36 cellular contexts compared by ENCODE assay signal in the genomic region with DNA sequence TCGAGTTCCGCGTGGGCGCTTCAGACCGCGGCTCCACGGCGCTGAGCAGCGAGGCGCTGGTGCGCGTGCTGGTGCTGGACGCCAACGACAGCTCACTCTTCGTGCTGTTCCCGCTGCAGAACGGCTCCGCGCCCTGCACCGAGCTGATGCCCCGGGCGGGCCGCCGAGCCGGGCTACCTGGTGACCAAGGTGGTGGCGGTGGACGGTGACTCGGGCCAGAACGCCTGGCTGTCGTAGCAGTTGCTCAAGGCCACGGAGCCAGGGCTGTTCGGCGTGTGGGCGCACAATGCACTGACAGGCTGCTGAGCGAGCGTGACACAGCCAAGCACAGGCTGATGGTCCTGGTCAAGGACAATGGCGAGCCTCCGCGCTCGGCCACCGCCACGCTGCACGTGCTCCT. TPM values are rescaled to one million over a fixed set of nuclear protein-coding genes. Genes with fewer than 3 reads are reported as not detected.
"Had no signal": no experiment of that assay in that cellular context is flagged by ENCODE, and none has a peak within 500 bp of the region (broad histone marks: within the 10 kb centered on the region; RNA-seq: fewer than 3 reads in every experiment).

No MANE protein-coding gene starts in this region.

- H3K36me3 ChIP-seq: cardiac muscle cell had no signal

- H3K4me3 ChIP-seq: cardiac muscle cell had no signal

- H3K27me3 ChIP-seq: ascending aorta, cardiac muscle cell had no signal

- H3K4me1 Mint-ChIP-seq: activated B cell treated with CpG ODN at 0.5 μM for 24 hours; activated CD4-positive, alpha-beta T cell treated with anti-CD3 and anti-CD28 coated beads, Interleukin-2, amount 10 ng/mL, durations not matched to agents 24 days and 14 days; activated naive CD4-positive, alpha-beta T cell treated with anti-CD3 and anti-CD28 coated beads, Interleukin-2, amount 10 ng/mL, durations not matched to agents 7 days and 5 days; activated naive CD4-positive, alpha-beta T cell treated with anti-CD3 and anti-CD28 coated beads, Interleukin-2, amount 50 U/mL, for 24 hours; activated naive CD8-positive, alpha-beta T cell treated with anti-CD3 and anti-CD28 coated beads, Interleukin-2, amount 10 ng/mL, durations not matched to agents 7 days and 5 days; activated naive CD8-positive, alpha-beta T cell treated with anti-CD3 and anti-CD28 coated beads, Interleukin-2, amount 50 U/mL, for 24 hours; central memory CD8-positive, alpha-beta T cell had no signal

- H3K27ac ChIP-seq: ascending aorta, cardiac muscle cell, VCaP had no signal

- H3K4me1 ChIP-seq: ascending aorta had no signal

- H3K27ac Mint-ChIP-seq: activated B cell treated with CpG ODN at 0.5 μM for 24 hours; activated CD4-positive, alpha-beta memory T cell treated with anti-CD3 and anti-CD28 coated beads for 36 hours; activated CD4-positive, alpha-beta T cell treated with anti-CD3 and anti-CD28 coated beads, Interleukin-2, amount 10 ng/mL, durations not matched to agents 24 days and 14 days; activated CD8-positive, alpha-beta T cell treated with anti-CD3 and anti-CD28 coated beads for 36 hours; activated naive CD4-positive, alpha-beta T cell treated with anti-CD3 and anti-CD28 coated beads, Interleukin-2, amount 50 U/mL, for 24 hours; activated naive CD8-positive, alpha-beta T cell; activated naive CD8-positive, alpha-beta T cell treated with anti-CD3 and anti-CD28 coated beads, Interleukin-2, amount 50 U/mL, for 24 hours; activated T-cell treated with anti-CD3 and anti-CD28 coated beads, Interleukin-2, amount 50 U/mL, for 24 hours; activated T-helper 2 cell treated with anti-CD3 and anti-CD28 coated beads, Interferon-gamma antibody, Interleukin-2, Interleukin-4, amounts not matched to agents 10 μg/mL and 5 μg/mL and 100 μg/mL, durations not matched to agents 14 hours and 24 hours and 36 hours; brain; T-helper 2 cell treated with Interferon-gamma antibody and Interleukin-4, amounts not matched to agents 5 μg/mL and 100 μg/mL, for 36 hours had no signal

- DNase-seq: activated B cell treated with CpG ODN at 0.5 μM for 24 hours; activated CD4-positive, alpha-beta memory T cell treated with anti-CD3 and anti-CD28 coated beads for 36 hours; activated CD4-positive, alpha-beta T cell treated with anti-CD3 and anti-CD28 coated beads for 4 hours; activated CD4-positive, alpha-beta T cell treated with anti-CD3 and anti-CD28 coated beads, Interleukin-2, amount 10 ng/mL, durations not matched to agents 24 days and 14 days; activated CD4-positive, alpha-beta T cell treated with anti-CD3 and anti-CD28 coated beads, Interleukin-2, amount 50 U/mL, for 1 hour; activated CD4-positive, alpha-beta T cell treated with anti-CD3 and anti-CD28 coated beads, Interleukin-2, amount 50 U/mL, for 4 hours; activated CD4-positive, CD25-positive, alpha-beta regulatory T cell treated with anti-CD3 and anti-CD28 coated beads, Interleukin-2, amount 50 U/mL, for 72 hours; activated CD8-positive, alpha-beta memory T cell treated with anti-CD3 and anti-CD28 coated beads, Interleukin-2, amount 50 U/mL, for 48 hours; activated CD8-positive, alpha-beta T cell treated with anti-CD3 and anti-CD28 coated beads for 36 hours; activated effector memory CD4-positive, alpha-beta T cell treated with Interleukin-2 at 50 U/mL for 16 hours; activated gamma-delta T cell; activated naive CD4-positive, alpha-beta T cell treated with anti-CD3 and anti-CD28 coated beads, Interleukin-2, amount 10 ng/mL, durations not matched to agents 7 days and 5 days; activated naive CD4-positive, alpha-beta T cell treated with Interleukin-2 at 50 U/mL for 16 hours; activated naive CD8-positive, alpha-beta T cell treated with anti-CD3 and anti-CD28 coated beads, Interleukin-2, amount 10 ng/mL, durations not matched to agents 7 days and 5 days; activated naive CD8-positive, alpha-beta T cell treated with anti-CD3 and anti-CD28 coated beads, Interleukin-2, amount 50 U/mL, for 24 hours; activated T-cell treated with anti-CD3 and anti-CD28 coated beads, Interleukin-2, amount 50 U/mL, for 24 hours; activated T-cell treated with anti-CD3 and anti-CD28 coated beads, Interleukin-2, amount 50 U/mL, for 48 hours; amygdala; anterior cingulate cortex; caudate nucleus; SW 1271; T-helper 1 cell; T-helper 2 cell; T-helper 9 cell had no signal

- H3K4me3 Mint-ChIP-seq: activated B cell treated with CpG ODN at 0.5 μM for 24 hours; activated CD4-positive, alpha-beta memory T cell treated with anti-CD3 and anti-CD28 coated beads for 36 hours; activated CD4-positive, alpha-beta T cell treated with anti-CD3 and anti-CD28 coated beads, Interleukin-2, amount 10 ng/mL, durations not matched to agents 24 days and 14 days; activated CD8-positive, alpha-beta T cell treated with anti-CD3 and anti-CD28 coated beads for 36 hours; activated naive CD4-positive, alpha-beta T cell treated with anti-CD3 and anti-CD28 coated beads, Interleukin-2, amount 10 ng/mL, durations not matched to agents 7 days and 5 days; activated naive CD4-positive, alpha-beta T cell treated with anti-CD3 and anti-CD28 coated beads, Interleukin-2, amount 50 U/mL, for 24 hours; activated naive CD8-positive, alpha-beta T cell; activated naive CD8-positive, alpha-beta T cell treated with anti-CD3 and anti-CD28 coated beads, Interleukin-2, amount 10 ng/mL, durations not matched to agents 7 days and 5 days; activated naive CD8-positive, alpha-beta T cell treated with anti-CD3 and anti-CD28 coated beads, Interleukin-2, amount 50 U/mL, for 24 hours; activated T-cell treated with anti-CD3 and anti-CD28 coated beads, Interleukin-2, amount 50 U/mL, for 24 hours; brain; central memory CD8-positive, alpha-beta T cell; T-helper 1 cell treated with Interleukin-12 subunit alpha and Interleukin-12 subunit beta and Interleukin-4 antibody, amounts not matched to agents 30 μg/mL and 1 μg/mL, for 36 hours; T-helper 2 cell treated with Interferon-gamma antibody and Interleukin-4, amounts not matched to agents 5 μg/mL and 100 μg/mL, for 36 hours had no signal

RNA-seq across cellular contexts. Expression of gene PCDHB15, which starts 3.7 kb away (rescaled TPM):
- total RNA-seq: activated B cell treated with CpG ODN at 0.5 μM for 24 hours; activated CD4-positive, alpha-beta memory T cell treated with anti-CD3 and anti-CD28 coated beads for 36 hours; activated CD4-positive, alpha-beta T cell treated with anti-CD3 and anti-CD28 coated beads, Interleukin-2, amount 10 ng/mL, durations not matched to agents 24 days and 14 days; activated CD8-positive, alpha-beta memory T cell treated with anti-CD3 and anti-CD28 coated beads for 36 hours; activated CD8-positive, alpha-beta T cell treated with anti-CD3 and anti-CD28 coated beads for 36 hours; activated T-helper 2 cell treated with anti-CD3 and anti-CD28 coated beads, Interferon-gamma antibody, Interleukin-2, Interleukin-4, amounts not matched to agents 10 μg/mL and 5 μg/mL and 100 μg/mL, durations not matched to agents 14 hours and 24 hours and 36 hours had no signal

RNA-seq across cellular contexts. Expression of gene PCDHB14, which starts 18.4 kb away (rescaled TPM):
- total RNA-seq: activated CD4-positive, alpha-beta memory T cell treated with anti-CD3 and anti-CD28 coated beads for 36 hours; activated CD4-positive, alpha-beta T cell treated with anti-CD3 and anti-CD28 coated beads, Interleukin-2, amount 10 ng/mL, durations not matched to agents 24 days and 14 days; activated CD8-positive, alpha-beta memory T cell treated with anti-CD3 and anti-CD28 coated beads for 36 hours; activated CD8-positive, alpha-beta T cell treated with anti-CD3 and anti-CD28 coated beads for 36 hours; activated T-helper 2 cell treated with anti-CD3 and anti-CD28 coated beads, Interferon-gamma antibody, Interleukin-2, Interleukin-4, amounts not matched to agents 10 μg/mL and 5 μg/mL and 100 μg/mL, durations not matched to agents 14 hours and 24 hours and 36 hours had no signal

RNA-seq across cellular contexts. Expression of gene PCDHB13, which starts 27.8 kb away (rescaled TPM):
- total RNA-seq: activated CD4-positive, alpha-beta memory T cell treated with anti-CD3 and anti-CD28 coated beads for 36 hours; activated CD8-positive, alpha-beta memory T cell treated with anti-CD3 and anti-CD28 coated beads for 36 hours; activated CD8-positive, alpha-beta T cell treated with anti-CD3 and anti-CD28 coated beads for 36 hours; activated naive CD8-positive, alpha-beta T cell treated with anti-CD3 and anti-CD28 coated beads, Interleukin-2, amount 10 ng/mL, durations not matched to agents 7 days and 5 days; bronchial epithelial cell had no signal

RNA-seq across cellular contexts. Expression of gene PCDHB12, which starts 33.0 kb away (rescaled TPM):
- total RNA-seq: activated B cell treated with CpG ODN at 0.5 μM for 24 hours; activated CD4-positive, alpha-beta memory T cell treated with anti-CD3 and anti-CD28 coated beads for 36 hours; activated CD4-positive, alpha-beta T cell treated with anti-CD3 and anti-CD28 coated beads, Interleukin-2, amount 10 ng/mL, durations not matched to agents 24 days and 14 days; activated CD8-positive, alpha-beta memory T cell treated with anti-CD3 and anti-CD28 coated beads for 36 hours; activated CD8-positive, alpha-beta T cell treated with anti-CD3 and anti-CD28 coated beads for 36 hours; activated naive CD8-positive, alpha-beta T cell treated with anti-CD3 and anti-CD28 coated beads, Interleukin-2, amount 10 ng/mL, durations not matched to agents 7 days and 5 days; activated T-helper 2 cell treated with anti-CD3 and anti-CD28 coated beads, Interferon-gamma antibody, Interleukin-2, Interleukin-4, amounts not matched to agents 10 μg/mL and 5 μg/mL and 100 μg/mL, durations not matched to agents 14 hours and 24 hours and 36 hours; bronchial epithelial cell had no signal

RNA-seq across cellular contexts. Expression of gene PCDHB11, which starts 42.1 kb away (rescaled TPM):
- total RNA-seq: activated B cell treated with CpG ODN at 0.5 μM for 24 hours; activated CD4-positive, alpha-beta memory T cell treated with anti-CD3 and anti-CD28 coated beads for 36 hours; activated CD4-positive, alpha-beta T cell treated with anti-CD3 and anti-CD28 coated beads, Interleukin-2, amount 10 ng/mL, durations not matched to agents 24 days and 14 days; activated CD8-positive, alpha-beta memory T cell treated with anti-CD3 and anti-CD28 coated beads for 36 hours; activated CD8-positive, alpha-beta T cell treated with anti-CD3 and anti-CD28 coated beads for 36 hours; activated naive CD8-positive, alpha-beta T cell treated with anti-CD3 and anti-CD28 coated beads, Interleukin-2, amount 10 ng/mL, durations not matched to agents 7 days and 5 days; activated T-helper 2 cell treated with anti-CD3 and anti-CD28 coated beads, Interferon-gamma antibody, Interleukin-2, Interleukin-4, amounts not matched to agents 10 μg/mL and 5 μg/mL and 100 μg/mL, durations not matched to agents 14 hours and 24 hours and 36 hours had no signal
